ENCODE assay signal across 8 cellular contexts in the genomic region with DNA sequence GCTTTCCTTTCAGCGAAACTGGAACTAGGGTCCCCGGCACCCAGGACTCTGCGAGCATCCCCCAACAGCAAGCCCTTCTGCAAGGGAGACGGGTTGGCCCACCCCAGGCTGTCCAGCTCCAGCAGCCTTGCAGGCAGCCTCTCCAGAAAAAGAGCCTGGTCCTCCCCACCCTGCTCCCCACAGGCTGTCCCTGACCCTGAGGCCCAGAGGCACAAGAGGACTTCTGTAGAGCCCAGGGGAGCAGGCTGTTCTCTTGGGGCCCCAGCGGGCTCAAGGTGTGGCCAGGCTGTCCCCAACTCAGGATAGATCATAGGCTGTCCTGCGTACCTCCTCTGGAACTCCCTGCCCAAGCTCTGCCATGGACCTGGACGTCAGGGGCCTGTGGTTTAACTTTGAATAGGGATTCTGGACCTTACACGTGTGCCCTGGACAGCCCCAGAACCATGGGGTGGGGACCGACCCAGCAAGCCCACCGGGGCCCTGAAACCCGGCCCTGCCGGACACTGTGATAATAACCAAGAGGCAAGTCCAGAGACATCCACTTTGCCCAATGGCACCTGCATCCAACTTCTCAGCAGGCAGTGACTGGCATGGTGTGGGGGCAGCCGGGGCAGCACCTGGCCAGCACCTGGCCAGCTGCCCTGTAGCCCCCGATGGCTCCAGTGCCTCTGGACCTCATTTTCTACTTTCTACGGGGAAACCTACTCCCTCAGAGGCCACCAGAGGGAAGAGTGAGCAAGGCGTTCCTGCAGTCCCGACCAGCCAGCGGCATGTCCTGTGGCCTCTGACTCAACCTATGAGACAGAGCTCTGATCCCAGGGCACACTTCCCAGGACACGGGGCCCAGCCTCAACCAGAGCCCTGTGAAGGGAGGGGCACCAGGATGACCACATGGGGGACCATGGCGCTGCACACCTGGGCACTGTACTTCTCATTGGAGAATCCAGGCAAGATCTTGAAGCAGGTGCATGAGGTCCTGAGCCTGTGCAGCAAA. TPM values are rescaled to one million over a fixed set of nuclear protein-coding genes. Genes with fewer than 3 reads are reported as not detected.
DNase-seq lines count a peak whose midpoint lies in the region; ATAC-seq and TF ChIP-seq lines count a peak whose summit lies in the region.

No MANE protein-coding gene starts in this region.

- ATAC-seq in left lobe of liver (peak; percentile 90), HG02852 (IDR thresholded peaks at IDR 0.05; ENCODE audit: unreplicated experiment) (no peak), HG02763 (IDR thresholded peaks at IDR 0.05; ENCODE audit: unreplicated experiment) (no peak)

- TF ChIP-seq CTCF in DOHH2 (IDR thresholded peaks at IDR 0.05; ENCODE audit: low read depth, low read length, poor library complexity, severe bottlenecking), result peak; percentile 31
- peak in 2 of 3 experiments; percentile 38 to 44 for TF ChIP-seq CTCF in ascending aorta (IDR thresholded peaks at IDR 0.05)

- H3K4me1 ChIP-seq in DOHH2 (ENCODE audit: control insufficient read depth, low read length) (peaks cover 8% of the 10 kb centered on the region), ascending aorta (no peaks in the 10 kb centered on the region)

- peaks cover 7% of the 10 kb centered on the region for H3F3A ChIP-seq in DOHH2 (ENCODE audit: control insufficient read depth, insufficient read depth)

- no peaks in the 10 kb centered on the region for H3K9me2 ChIP-seq in DOHH2 (replicated peaks; ENCODE audit: control insufficient read depth, low read length)

- no peaks in the 10 kb centered on the region for H4K20me1 ChIP-seq in DOHH2 (ENCODE audit: control insufficient read depth, insufficient read depth, low read depth, low read length)

- intact Hi-C loops in ascending aorta (cut with DNase I), result loop anchor here (1.0 kb wide), 1 partner anchor 157 kb away; no protein-coding TSS in a partner anchor

- no peaks in the 10 kb centered on the region for H3K79me2 ChIP-seq in DOHH2 (ENCODE audit: control insufficient read depth, low read length)

- H3K36me3 ChIP-seq in DOHH2 (ENCODE audit: control insufficient read depth, low read length) (no peaks in the 10 kb centered on the region), ascending aorta (no peaks in the 10 kb centered on the region)

- no peak overlapping the region for H3K27ac ChIP-seq in DOHH2 (ENCODE audit: low read depth, low read length)
- no peak overlapping the region for H3K27ac ChIP-seq in ascending aorta

- H3K9me3 ChIP-seq in DOHH2 (ENCODE audit: control insufficient read depth, insufficient read depth, low read length), result no peaks in the 10 kb centered on the region
- no peaks in the 10 kb centered on the region for H3K9me3 ChIP-seq in ascending aorta

- peak; percentile 16 for DNase-seq in Jurkat, Clone E6-1 (ENCODE audit: low read depth, low spot score)
- DNase-seq in ascending aorta (ENCODE audit: low spot score in 2 of 2), result peak in 1 of 2 donors; percentile 62
- DNase-seq in left lobe of liver (ENCODE audit: low spot score), result no peak
- DNase-seq in NCI-H446 treated with DMSO at 0.1 percent for 48 hours (lab: John Stamatoyannopoulos, UW), result no peak
- DNase-seq in NCI-H1694 (lab: John Stamatoyannopoulos, UW), result no peak

- H3K27me3 ChIP-seq in DOHH2 (ENCODE audit: control insufficient read depth, low read length), result no peaks in the 10 kb centered on the region
- H3K27me3 ChIP-seq in ascending aorta, result no peaks in the 10 kb centered on the region

- H3K4me2 ChIP-seq in DOHH2 (ENCODE audit: low read length), result no peak overlapping the region

- H3K4me3 ChIP-seq in DOHH2 (ENCODE audit: low read length), result no peak overlapping the region
- no peak overlapping the region for H3K4me3 ChIP-seq in Jurkat, Clone E6-1 (ENCODE audit: low read length)
- H3K4me3 ChIP-seq in ascending aorta, result no peak overlapping the region

RNA-seq across cellular contexts. Expression of a gene that starts 50.9 kb away (rescaled TPM):
- polyA plus RNA-seq in Jurkat, Clone E6-1 (2012; ENCODE audit: insufficient read depth, insufficient read length), result 623 TPM
- 619 TPM for total RNA-seq in ascending aorta
- total RNA-seq in left lobe of liver, result 21.0 TPM

Comparison
In these comparisons a context has a peak if more than half of its experiments do, and no peak if none do; other contexts are left out.
1. RNA of a gene that starts 50.9 kb away (total RNA-seq): 619 TPM in ascending aorta (single experiment); 21.0 TPM in left lobe of liver (single experiment); every median in the first group is over 10 times any median in the second.